11 cellular contexts compared by ENCODE assay signal in genomic region chr1:65524931-65525296, GRCh38.
DNase-seq lines count a peak whose midpoint lies in the region; ATAC-seq and TF ChIP-seq lines count a peak whose summit lies in the region.
"Had no signal": no experiment of that assay in that cellular context is flagged by ENCODE, and none has a peak within 500 bp of the region (broad histone marks: within the 10 kb centered on the region; RNA-seq: fewer than 3 reads in every experiment).

No MANE protein-coding gene starts in this region.

- TF ChIP-seq CTCF in CD8-positive, alpha-beta T cell (IDR thresholded peaks at IDR 0.05), result no peak
- TF ChIP-seq CTCF in VCaP (conservative IDR thresholded peaks at IDR 0.05), result no peak
- TF ChIP-seq CTCF in left ventricle myocardium inferior (IDR thresholded peaks at IDR 0.05; ENCODE audit: borderline replicate concordance), result no peak
- no peak for TF ChIP-seq CTCF in psoas muscle (IDR thresholded peaks at IDR 0.05)

- no peak overlapping the region for H3K4me3 ChIP-seq in CD8-positive, alpha-beta T cell (ENCODE audit: low read depth, low read length)
- H3K4me3 ChIP-seq in left ventricle myocardium inferior, result peak overlapping the region; percentile 75
- H3K4me3 ChIP-seq in psoas muscle, result peak overlapping the region; percentile 72

- no peak for ATAC-seq in CD8-positive, alpha-beta T cell
- peak in 1 of 4 donors; percentile 12 for ATAC-seq in psoas muscle
- ATAC-seq in HG03175 (IDR thresholded peaks at IDR 0.05; ENCODE audit: unreplicated experiment), result no peak
- ATAC-seq: left colon had no signal

- H3K4me1 Mint-ChIP-seq in CD8-positive, alpha-beta T cell (ENCODE audit: low read depth), result peaks cover 9% of the 10 kb centered on the region

- intact Hi-C loops in CD8-positive, alpha-beta T cell (cut with DNase I, micrococcal nuclease), result no loop called here
- intact Hi-C loops in left ventricle myocardium inferior (cut with micrococcal nuclease) (no loop called here), psoas muscle (cut with DNase I) (loop anchor here in 1 of 2 donors (5.0 kb wide), 1 partner anchor 48 kb away; no protein-coding TSS in a partner anchor)

- peak overlapping the region; percentile 64 for H3K4me3 Mint-ChIP-seq in CD8-positive, alpha-beta T cell

- no peaks in the 10 kb centered on the region for H3K27me3 ChIP-seq in CD8-positive, alpha-beta T cell (ENCODE audit: insufficient read depth, low read length)
- peaks cover 38% of the 10 kb centered on the region for H3K27me3 ChIP-seq in left ventricle myocardium inferior (ENCODE audit: low read depth)
- peaks cover 0 to 20% (median 4%) of the 10 kb centered on the region in 3 donors for H3K27me3 ChIP-seq in psoas muscle (ENCODE audit: insufficient read depth in 3 of 3, low read length in 2 of 3)

- H3K27me3 Mint-ChIP-seq in CD8-positive, alpha-beta T cell (ENCODE audit: low read depth), result peaks cover 41% of the 10 kb centered on the region

- POLR2A ChIA-PET in CD8-positive, alpha-beta T cell (lab: Charles Lee), result no interaction called here

- H3K27ac Mint-ChIP-seq in CD8-positive, alpha-beta T cell, result no peak overlapping the region

- H3K36me3 Mint-ChIP-seq in CD8-positive, alpha-beta T cell, result no peaks in the 10 kb centered on the region

- no peak for DNase-seq in CD8-positive, alpha-beta T cell
- no peak for DNase-seq in left ventricle myocardium inferior
- DNase-seq in psoas muscle, result no peak
- DNase-seq in DMS114 treated with DMSO at 0.1 percent for 48 hours (lab: John Stamatoyannopoulos, UW; ENCODE audit: unreplicated experiment), result no peak
- DNase-seq in AML-193 (lab: John Stamatoyannopoulos, UW), result no peak
- no peak for DNase-seq in NCI-H69 (lab: John Stamatoyannopoulos, UW)
- DNase-seq: NCI-H2107 had no signal

- CTCF ChIA-PET in CD8-positive, alpha-beta T cell (lab: Charles Lee), result no interaction called here

- no peaks in the 10 kb centered on the region for H3K4me1 ChIP-seq in CD8-positive, alpha-beta T cell (ENCODE audit: insufficient read depth, low read length)
- H3K4me1 ChIP-seq in left ventricle myocardium inferior (peaks cover 33% of the 10 kb centered on the region), psoas muscle (no peaks in the 10 kb centered on the region)

- H3K36me3 ChIP-seq in CD8-positive, alpha-beta T cell (ENCODE audit: insufficient read depth, low read length), result no peaks in the 10 kb centered on the region
- no peaks in the 10 kb centered on the region for H3K36me3 ChIP-seq in left ventricle myocardium inferior
- H3K36me3 ChIP-seq in psoas muscle (ENCODE audit: insufficient read depth in 1 of 2, low read depth in 1 of 2), result no peaks in the 10 kb centered on the region

- no peaks in the 10 kb centered on the region for H3K9me3 Mint-ChIP-seq in CD8-positive, alpha-beta T cell

- no peaks in the 10 kb centered on the region for H3K9me3 ChIP-seq in CD8-positive, alpha-beta T cell (ENCODE audit: low read length)
- H3K9me3 ChIP-seq in left ventricle myocardium inferior (replicated peaks) (no peaks in the 10 kb centered on the region), psoas muscle (no peaks in the 10 kb centered on the region)
- H3K9me3 ChIP-seq: body of pancreas had no signal

- 33 to 40% (median 40%) methylated on average over 6 of the region's 6 CpGs for WGBS in psoas muscle, 3 donors

- no peak overlapping the region for H3K27ac ChIP-seq in CD8-positive, alpha-beta T cell (ENCODE audit: low read depth, low read length)
- H3K27ac ChIP-seq in VCaP, result peak overlapping the region; percentile 66; the same call in 1 of the 2 replicates
- peak overlapping the region; percentile 49 for H3K27ac ChIP-seq in left ventricle myocardium inferior (replicated peaks)
- peak overlapping the region; percentile 12 for H3K27ac ChIP-seq in psoas muscle
